8 cellular contexts compared by ENCODE assay signal in genomic region chr2:9473985-9474360, GRCh38. TPM values are rescaled to one million over a fixed set of nuclear protein-coding genes. Genes with fewer than 3 reads are reported as not detected.
A peak's percentile ranks its signal among the peaks of the same experiment; 100 is the strongest.
DNase-seq lines count a peak whose midpoint lies in the region; ATAC-seq and TF ChIP-seq lines count a peak whose summit lies in the region.

No MANE protein-coding gene starts in this region.

- no peak for TF ChIP-seq CTCF in GM12865 (IDR thresholded peaks at IDR 0.05; ENCODE audit: insufficient read depth, low read depth, low read length, missing control alignments)
- TF ChIP-seq CTCF in WERI-Rb-1 (IDR thresholded peaks at IDR 0.05; ENCODE audit: low read depth, low read length) = no peak
- no peak for TF ChIP-seq CTCF in MCF 10A (IDR thresholded peaks at IDR 0.05; ENCODE audit: unreplicated experiment)

- CTCF ChIA-PET in MCF 10A (lab: Yijun Ruan, JAX) = no interaction called here

- H3K27ac ChIP-seq in WERI-Rb-1 (peak overlapping the region; percentile 82), layer of hippocampus (ENCODE audit: low read depth, low read length) (peak overlapping the region; percentile 89)

- BruUV-seq in MCF 10A (replicated peaks; lab: Mats Ljungman, UMichigan) = no TSS peak

- peaks cover 68% of the 10 kb centered on the region for H3K36me3 ChIP-seq in WERI-Rb-1

- H3K27me3 Mint-ChIP-seq in MCF 10A (ENCODE audit: insufficient read depth, unreplicated experiment) = no peaks in the 10 kb centered on the region

- peak overlapping the region; percentile 74 for H3K4me3 Mint-ChIP-seq in MCF 10A (ENCODE audit: unreplicated experiment)

- DNase-seq in GM12865 (ENCODE audit: low read depth) = peak; percentile 72
- peak; percentile 14 for DNase-seq in WERI-Rb-1
- no peak for DNase-seq in MCF 10A (ENCODE audit: unreplicated experiment)
- peak; percentile 66 to 70 for DNase-seq in stimulated activated CD4-positive, alpha-beta T cell treated with anti-CD3 and anti-CD28 coated beads, Interleukin-2, amount 100 ng/mL, for 24 hours
- DNase-seq in NOMO-1 (lab: John Stamatoyannopoulos, UW; ENCODE audit: unreplicated experiment in 2 of 2) = no peak

- peak; percentile 3 for ATAC-seq in HG02885 (IDR thresholded peaks at IDR 0.05; ENCODE audit: poor library complexity, unreplicated experiment)
- ATAC-seq in HG03571 (IDR thresholded peaks at IDR 0.05; ENCODE audit: unreplicated experiment) = no peak

- POLR2A ChIA-PET in MCF 10A (lab: Yijun Ruan, JAX) = interaction anchor here (1.0 to 1.9 kb wide), 5 partner anchors 12 to 156 kb away, joined by 3 to 9 read pairs (median 4); partner anchors contain the start of genes ADAM17, CPSF3 and ITGB1BP1

- peak overlapping the region; percentile 93 for H3K4me3 ChIP-seq in GM12865 (ENCODE audit: low read depth, low read length)
- peak overlapping the region; percentile 71 for H3K4me3 ChIP-seq in WERI-Rb-1 (ENCODE audit: low read depth, low read length)

- H3K9me3 ChIP-seq in WERI-Rb-1 (ENCODE audit: severe bottlenecking) = no peaks in the 10 kb centered on the region

- intact Hi-C loops in MCF 10A (cut with micrococcal nuclease) = loop anchor here (2.0 kb wide), 1 partner anchor 331 kb away; no protein-coding TSS in a partner anchor

- H3K9me3 Mint-ChIP-seq in MCF 10A (ENCODE audit: unreplicated experiment) = no peaks in the 10 kb centered on the region

- H3K36me3 Mint-ChIP-seq in MCF 10A (ENCODE audit: insufficient read depth, unreplicated experiment) = peaks cover 42% of the 10 kb centered on the region

- no peak overlapping the region for H3K27ac Mint-ChIP-seq in MCF 10A (ENCODE audit: low read depth, unreplicated experiment)

- no peaks in the 10 kb centered on the region for H3K27me3 ChIP-seq in WERI-Rb-1 (ENCODE audit: insufficient read depth, low read depth, severe bottlenecking)
- H3K27me3 ChIP-seq in layer of hippocampus (ENCODE audit: control insufficient read depth, insufficient read depth, low read length) = no peaks in the 10 kb centered on the region

- peaks cover 11% of the 10 kb centered on the region for H3K4me1 Mint-ChIP-seq in MCF 10A (ENCODE audit: insufficient read depth, unreplicated experiment)

RNA-seq across cellular contexts. Expression of gene IAH1, which starts 0.4 kb away (rescaled TPM):
- total RNA-seq in MCF 10A (2022) = 74.7 and 82.3 TPM in 2 replicates

RNA-seq across cellular contexts. Expression of gene CPSF3, which starts 50.5 kb away (rescaled TPM):
- 51.0 and 51.6 TPM in 2 replicates for total RNA-seq in MCF 10A (2022)

RNA-seq across cellular contexts. Expression of gene ITGB1BP1, which starts 50.6 kb away (rescaled TPM):
- total RNA-seq in MCF 10A (2022) = 124 and 125 TPM in 2 replicates

Comparison
In these comparisons a context has a peak if more than half of its experiments do, and no peak if none do; other contexts are left out.
1. DNase-seq: peak in GM12865 (single experiment), WERI-Rb-1 (single experiment) and stimulated activated CD4-positive, alpha-beta T cell treated with anti-CD3 and anti-CD28 coated beads, Interleukin-2, amount 100 ng/mL, for 24 hours (2 of 2); none in MCF 10A (single experiment) and NOMO-1 (0 of 2).